In the genomic region with DNA sequence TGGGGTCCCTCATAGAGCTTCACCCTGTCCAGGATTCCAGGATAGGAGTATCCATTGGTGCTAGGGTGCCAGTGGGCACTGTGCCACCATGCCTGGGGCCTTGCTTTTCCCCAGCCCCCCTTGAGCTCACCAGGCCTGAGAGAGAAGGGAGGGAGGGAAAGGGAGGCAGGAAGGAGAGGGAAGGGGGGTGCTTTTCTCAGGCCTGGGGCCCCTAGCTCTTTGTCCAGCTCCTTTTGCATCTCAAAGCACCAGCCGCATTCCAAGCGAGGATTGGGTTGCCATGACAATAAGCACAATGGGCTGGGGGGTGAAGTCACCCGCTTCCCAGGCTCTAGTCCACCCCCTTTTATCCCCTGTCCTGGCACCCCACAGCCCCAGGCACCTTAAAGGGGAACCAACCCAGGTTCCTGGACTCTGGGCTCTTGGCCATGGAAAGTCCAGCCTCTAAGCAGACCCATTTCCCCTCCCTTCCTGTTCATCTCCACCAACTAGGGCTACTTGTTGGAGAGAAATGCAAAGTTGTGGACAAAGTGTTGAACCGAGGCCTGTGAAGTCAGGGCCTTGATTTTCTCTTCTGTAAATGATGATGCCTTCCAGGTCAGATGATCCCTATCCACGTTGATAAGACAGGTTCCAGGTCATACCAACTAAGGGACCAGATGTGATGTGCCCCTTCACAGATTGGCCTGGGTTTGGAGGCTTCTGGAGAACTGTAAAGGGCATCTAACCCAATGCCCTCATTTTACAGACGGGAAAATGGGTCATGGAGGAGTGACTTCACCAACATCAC, we compare ENCODE assay signal across 9 cellular contexts. TPM values are rescaled to one million over a fixed set of nuclear protein-coding genes. Genes with fewer than 3 reads are reported as not detected.
DNase-seq lines count a peak whose midpoint lies in the region; ATAC-seq, FAIRE-seq and TF ChIP-seq lines count a peak whose summit lies in the region.
"Had no signal": no experiment of that assay in that cellular context is flagged by ENCODE, and none has a peak within 500 bp of the region (broad histone marks: within the 10 kb centered on the region; RNA-seq: fewer than 3 reads in every experiment).

No MANE protein-coding gene starts in this region.

- H3K27ac ChIP-seq in mammary epithelial cell (ENCODE audit: insufficient read depth, low read depth, low read length): no peak overlapping the region
- no peak overlapping the region for H3K27ac ChIP-seq in astrocyte (ENCODE audit: low read depth, low read length)
- no peak overlapping the region for H3K27ac ChIP-seq in left lung
- H3K27ac ChIP-seq in tibial artery: peak overlapping the region; percentile 82 to 83
- H3K27ac ChIP-seq in foreskin keratinocyte: no peak overlapping the region

- FAIRE-seq in astrocyte (lab: Jason Lieb, UNC): no peak

- H3K27me3 Mint-ChIP-seq in MCF 10A (ENCODE audit: insufficient read depth, unreplicated experiment): no peaks in the 10 kb centered on the region
- no peaks in the 10 kb centered on the region for H3K27me3 Mint-ChIP-seq in astrocyte (ENCODE audit: low read depth, unreplicated experiment)

- no peaks in the 10 kb centered on the region for H3K9me3 Mint-ChIP-seq in MCF 10A (ENCODE audit: unreplicated experiment)
- H3K9me3 Mint-ChIP-seq in astrocyte (ENCODE audit: unreplicated experiment): peaks cover 2% of the 10 kb centered on the region

- H3K79me2 ChIP-seq in mammary epithelial cell (ENCODE audit: insufficient read depth, low read length): no peaks in the 10 kb centered on the region
- peaks cover 18% of the 10 kb centered on the region for H3K79me2 ChIP-seq in astrocyte (ENCODE audit: insufficient read depth, low read length)

- BruUV-seq in MCF 10A (replicated peaks; lab: Mats Ljungman, UMichigan) (no TSS peak), mammary epithelial cell (replicated peaks; lab: Mats Ljungman, UMichigan) (no TSS peak)

- H3K27me3 ChIP-seq in mammary epithelial cell (ENCODE audit: insufficient read depth, low read length) (no peaks in the 10 kb centered on the region), astrocyte (ENCODE audit: insufficient read depth, low read length) (no peaks in the 10 kb centered on the region), left lung (peaks cover 0 to 12% of the 10 kb centered on the region in 2 donors), tibial artery (no peaks in the 10 kb centered on the region), foreskin keratinocyte (no peaks in the 10 kb centered on the region)

- H3K9ac ChIP-seq in mammary epithelial cell (ENCODE audit: insufficient read depth, low read length): no peak overlapping the region
- peak overlapping the region; percentile 85 for H3K9ac ChIP-seq in astrocyte (ENCODE audit: low read length)

- peaks cover 32% of the 10 kb centered on the region for H3K4me1 Mint-ChIP-seq in MCF 10A (ENCODE audit: insufficient read depth, unreplicated experiment)
- peaks cover 20% of the 10 kb centered on the region for H3K4me1 Mint-ChIP-seq in astrocyte (ENCODE audit: low read depth, unreplicated experiment)

- DNase-seq in MCF 10A (ENCODE audit: unreplicated experiment) (no peak), mammary epithelial cell (no peak), astrocyte (ENCODE audit: low read depth) (no peak), left lung (peak; percentile 32 to 39), tibial artery (no peak), omental fat pad (ENCODE audit: low spot score) (no peak), foreskin keratinocyte (no peak), HUDEP-2 (lab: John Stamatoyannopoulos, UW; ENCODE audit: unreplicated experiment in 76 of 76) (no peak)

- dilution Hi-C loops in mammary epithelial cell (cut with HindIII; ENCODE audit: low sequenced_read_pairs): no loop called here

- in situ Hi-C loops in mammary epithelial cell (cut with MboI; ENCODE audit: low sequenced_read_pairs in 2 of 2): no loop called here

- H3K4me3 Mint-ChIP-seq in MCF 10A (ENCODE audit: unreplicated experiment) (peak overlapping the region; percentile 94), astrocyte (ENCODE audit: unreplicated experiment) (peak overlapping the region; percentile 87)

- CTCF ChIA-PET in MCF 10A (lab: Yijun Ruan, JAX): interaction anchor here (0.5 to 7.6 kb wide), 9 partner anchors 10 to 209 kb away, joined by 3 to 111 read pairs (median 3); partner anchors contain the start of genes KRTCAP2, MTX1 and THBS3
- CTCF ChIA-PET in mammary epithelial cell (lab: Charles Lee; ENCODE audit: low non-redundant PET): no interaction called here

- intact Hi-C loops in MCF 10A (cut with micrococcal nuclease) (no loop called here), mammary epithelial cell (cut with micrococcal nuclease) (no loop called here), left lung (cut with DNase I) (no loop called here), tibial artery (cut with DNase I; ENCODE audit: low total_unique reads) (no loop called here)

- POLR2A ChIA-PET in MCF 10A (lab: Yijun Ruan, JAX): interaction anchor here (0.9 to 6.7 kb wide), 6 partner anchors 10 to 66 kb away, joined by 3 to 215 read pairs (median 18); partner anchors contain the start of genes KRTCAP2, MTX1, SCAMP3 and THBS3

- no peak overlapping the region for H2AFZ ChIP-seq in mammary epithelial cell (ENCODE audit: low read depth, low read length)
- H2AFZ ChIP-seq in astrocyte (ENCODE audit: low read depth, low read length): no peak overlapping the region

- H3K27ac Mint-ChIP-seq in MCF 10A (ENCODE audit: low read depth, unreplicated experiment): peak overlapping the region; percentile 27
- peak overlapping the region; percentile 72 for H3K27ac Mint-ChIP-seq in astrocyte (ENCODE audit: unreplicated experiment)

- H3K4me1 ChIP-seq in mammary epithelial cell (ENCODE audit: insufficient read depth, low read length): peaks cover 25% of the 10 kb centered on the region
- H3K4me1 ChIP-seq in astrocyte (ENCODE audit: insufficient read depth, low read length): peaks cover 30% of the 10 kb centered on the region
- H3K4me1 ChIP-seq in left lung: peaks cover 9 to 40% of the 10 kb centered on the region in 2 donors
- peaks cover 0 to 36% (median 28%) of the 10 kb centered on the region in 4 donors for H3K4me1 ChIP-seq in tibial artery
- peaks cover 7% of the 10 kb centered on the region for H3K4me1 ChIP-seq in foreskin keratinocyte

- WGBS in mammary epithelial cell (ENCODE audit: low coverage, missing lambda C conversion rate): 92% methylated on average over 2 of the region's 6 CpGs

- H4K20me1 ChIP-seq in mammary epithelial cell (ENCODE audit: insufficient read depth, low read length): no peaks in the 10 kb centered on the region
- peaks cover 18% of the 10 kb centered on the region for H4K20me1 ChIP-seq in astrocyte (ENCODE audit: insufficient read depth, low read length)

- H3K36me3 ChIP-seq in mammary epithelial cell (ENCODE audit: insufficient read depth, low read length) (no peaks in the 10 kb centered on the region), astrocyte (ENCODE audit: insufficient read depth, low read length) (peaks cover 5% of the 10 kb centered on the region), left lung (peaks cover 0 to 32% of the 10 kb centered on the region in 2 donors), tibial artery (peaks cover 0 to 35% (median 26%) of the 10 kb centered on the region in 3 donors)

- H3K4me3 ChIP-seq in mammary epithelial cell (replicated peaks in 1 of 3; ENCODE audit: insufficient read depth in 1 of 3, low read depth in 2 of 3, low read length in 3 of 3): no peak overlapping the region
- H3K4me3 ChIP-seq in astrocyte (ENCODE audit: insufficient read depth, low read depth, low read length): peak overlapping the region; percentile 68
- H3K4me3 ChIP-seq in left lung: peak overlapping the region in 1 of 2 donors; percentile 52
- H3K4me3 ChIP-seq in tibial artery: no peak overlapping the region
- H3K4me3 ChIP-seq: lung had no signal

- ATAC-seq in left lung (no peak), omental fat pad (ENCODE audit: low FRiP score) (no peak), foreskin keratinocyte (no peak)

- H3K36me3 Mint-ChIP-seq in MCF 10A (ENCODE audit: insufficient read depth, unreplicated experiment) (peaks cover 58% of the 10 kb centered on the region), astrocyte (ENCODE audit: low read depth, unreplicated experiment) (peaks cover 23% of the 10 kb centered on the region)

- no peaks in the 10 kb centered on the region for H3K9me3 ChIP-seq in mammary epithelial cell (replicated peaks; ENCODE audit: insufficient read depth, low read length)
- no peaks in the 10 kb centered on the region for H3K9me3 ChIP-seq in astrocyte (ENCODE audit: insufficient read depth, low read depth, low read length)
- H3K9me3 ChIP-seq in left lung: no peaks in the 10 kb centered on the region
- H3K9me3 ChIP-seq in tibial artery: no peaks in the 10 kb centered on the region

- no peak for TF ChIP-seq CTCF in MCF 10A (IDR thresholded peaks at IDR 0.05; ENCODE audit: unreplicated experiment)
- TF ChIP-seq CTCF in mammary epithelial cell (conservative IDR thresholded peaks at IDR 0.05 in 1 of 2, IDR thresholded peaks at IDR 0.05 in 1 of 2; ENCODE audit: extremely low read depth in 1 of 2, insufficient read depth in 1 of 2, low read depth in 1 of 2, low read length in 2 of 2): no peak
- no peak for TF ChIP-seq CTCF in astrocyte (IDR thresholded peaks at IDR 0.05; ENCODE audit: insufficient read depth, low read depth, low read length)
- TF ChIP-seq CTCF in left lung (IDR thresholded peaks at IDR 0.05): no peak
- no peak for TF ChIP-seq CTCF in tibial artery (IDR thresholded peaks at IDR 0.05)
- no peak for TF ChIP-seq CTCF in omental fat pad (IDR thresholded peaks at IDR 0.05)
- TF ChIP-seq CTCF in foreskin keratinocyte (conservative IDR thresholded peaks at IDR 0.05): no peak

- H3K4me2 ChIP-seq in mammary epithelial cell (ENCODE audit: insufficient read depth, low read depth, low read length) (no peak overlapping the region), astrocyte (ENCODE audit: low read length) (peak overlapping the region; percentile 94)

RNA-seq across cellular contexts. Expression of gene THBS3, which starts 11.4 kb away (rescaled TPM):
- total RNA-seq in MCF 10A (2022) (33.0 and 34.4 TPM in 2 replicates), mammary epithelial cell (10 to 100 TPM; 14.8 to 28.0 TPM), astrocyte (153 and 162 TPM in 2 replicates), left lung (10 to 100 TPM; 30.6 to 41.8 TPM), omental fat pad (10 to 100 TPM; 11.3 to 32.2 (median 25.0) TPM), foreskin keratinocyte (9.4 and 13.1 TPM in 2 replicates)
- polyA plus RNA-seq in mammary epithelial cell (10.8 TPM), foreskin keratinocyte (8.5 and 12.7 TPM in 2 replicates)
- polyA minus RNA-seq in mammary epithelial cell: 18.1 TPM

RNA-seq across cellular contexts. Expression of gene MTX1, which starts 12.2 kb away (rescaled TPM):
- 64.6 and 67.4 TPM in 2 replicates for total RNA-seq in MCF 10A (2022)
- 10 to 100 TPM; 34.2 to 49.3 TPM for total RNA-seq in mammary epithelial cell
- 82.0 TPM for polyA plus RNA-seq in mammary epithelial cell
- polyA minus RNA-seq in mammary epithelial cell: 31.0 TPM
- 39.8 and 41.8 TPM in 2 replicates for total RNA-seq in astrocyte
- 10 to 100 TPM; 30.2 to 45.5 TPM for total RNA-seq in left lung
- 10 to 100 TPM; 38.3 to 52.0 (median 40.8) TPM for total RNA-seq in omental fat pad
- 71.7 and 72.2 TPM in 2 replicates for total RNA-seq in foreskin keratinocyte
- polyA plus RNA-seq in foreskin keratinocyte: 92.6 and 97.3 TPM in 2 replicates

RNA-seq across cellular contexts. Expression of gene TRIM46, which starts 22.6 kb away (rescaled TPM):
- total RNA-seq in MCF 10A (2022) (0.21 and 0.32 TPM in 2 replicates), mammary epithelial cell (1 to 10 TPM; 5.0 to 5.2 TPM), astrocyte (13.2 and 13.6 TPM in 2 replicates), left lung (under 1 TPM; 0.45 to 0.73 TPM), omental fat pad (1 to 10 TPM in 3 of 4 donors, under 1 TPM in 1; 0.36 to 1.4 (median 1.1) TPM), foreskin keratinocyte (2.7 and 4.4 TPM in 2 replicates)
- polyA plus RNA-seq in mammary epithelial cell (2.0 TPM), foreskin keratinocyte (3.6 and 3.8 TPM in 2 replicates)
- polyA minus RNA-seq in mammary epithelial cell: 0.67 TPM

RNA-seq across cellular contexts. Expression of gene KRTCAP2, which starts 23.2 kb away (rescaled TPM):
- total RNA-seq in MCF 10A (2022): 313 and 383 TPM in 2 replicates
- total RNA-seq in mammary epithelial cell: 100 to 1,000 TPM in 1 of 2 donors, 10 to 100 TPM in 1; 62.7 to 177 TPM
- polyA plus RNA-seq in mammary epithelial cell: 188 TPM
- polyA minus RNA-seq in mammary epithelial cell: 164 TPM
- total RNA-seq in astrocyte: 161 TPM in 2 replicates
- 100 to 1,000 TPM; 176 to 184 TPM for total RNA-seq in left lung
- total RNA-seq in omental fat pad: 100 to 1,000 TPM in 2 of 4 donors, 10 to 100 TPM in 2; 77.9 to 171 (median 99.7) TPM
- 176 and 184 TPM in 2 replicates for total RNA-seq in foreskin keratinocyte
- polyA plus RNA-seq in foreskin keratinocyte: 274 and 294 TPM in 2 replicates

RNA-seq across cellular contexts. Expression of gene DPM3, which starts 56.0 kb away (rescaled TPM):
- total RNA-seq in MCF 10A (2022): 79.7 and 86.4 TPM in 2 replicates
- total RNA-seq in mammary epithelial cell: 10 to 100 TPM; 27.2 to 67.9 TPM
- polyA plus RNA-seq in mammary epithelial cell: 76.4 TPM
- polyA minus RNA-seq in mammary epithelial cell: 1.8 TPM
- 31.0 and 36.2 TPM in 2 replicates for total RNA-seq in astrocyte
- 10 to 100 TPM; 63.1 to 91.0 TPM for total RNA-seq in left lung
- total RNA-seq in omental fat pad: 10 to 100 TPM; 32.5 to 70.8 (median 58.5) TPM
- 37.4 and 45.2 TPM in 2 replicates for total RNA-seq in foreskin keratinocyte
- 84.4 and 94.5 TPM in 2 replicates for polyA plus RNA-seq in foreskin keratinocyte

Comparison
In these comparisons a context has a peak if more than half of its experiments do, and no peak if none do; other contexts are left out.
1. DNase-seq: peak in left lung (2 of 2); none in MCF 10A (single experiment), mammary epithelial cell (single experiment), astrocyte (single experiment), tibial artery (0 of 2), omental fat pad (single experiment), foreskin keratinocyte (0 of 2) and HUDEP-2 (0 of 76).
2. H3K27ac ChIP-seq: peak in tibial artery (2 of 2); none in mammary epithelial cell (single experiment), astrocyte (single experiment), left lung (0 of 2) and foreskin keratinocyte (single experiment).